Comparison of ENCODE assay signal across 16 cellular contexts in genomic region chr12:100789146-100789545, GRCh38. TPM values are rescaled to one million over a fixed set of nuclear protein-coding genes. Genes with fewer than 3 reads are reported as not detected.
A peak's percentile ranks its signal among the peaks of the same experiment; 100 is the strongest.
DNase-seq lines count a peak whose midpoint lies in the region; TF ChIP-seq lines count a peak whose summit lies in the region.
"Had no signal": no experiment of that assay in that cellular context is flagged by ENCODE, and none has a peak within 500 bp of the region (broad histone marks: within the 10 kb centered on the region; RNA-seq: fewer than 3 reads in every experiment).

No MANE protein-coding gene starts in this region.

- H3K79me2 ChIP-seq in GM23248 (ENCODE audit: insufficient read depth) (no peaks in the 10 kb centered on the region), smooth muscle cell (ENCODE audit: low read depth) (no peaks in the 10 kb centered on the region)

- no peak for TF ChIP-seq CTCF in fibroblast of pulmonary artery (IDR thresholded peaks at IDR 0.05; ENCODE audit: low read length, missing control alignments)
- no peak for TF ChIP-seq CTCF in smooth muscle cell (IDR thresholded peaks at IDR 0.05; ENCODE audit: borderline replicate concordance, insufficient read depth, poor library complexity, severe bottlenecking)
- TF ChIP-seq CTCF in Caco-2 (IDR thresholded peaks at IDR 0.05; ENCODE audit: insufficient read depth in 1 of 2, low read depth in 1 of 2, low read length in 1 of 2, severe bottlenecking in 1 of 2, unreplicated experiment in 1 of 2), result no peak

- H3K27me3 Mint-ChIP-seq in Caco-2 (ENCODE audit: insufficient read depth, unreplicated experiment), result peaks cover 17% of the 10 kb centered on the region

- no peak overlapping the region for H3K4me3 Mint-ChIP-seq in Caco-2 (ENCODE audit: unreplicated experiment)
- H3K4me3 Mint-ChIP-seq: CD14-positive monocyte had no signal

- H3K36me3 ChIP-seq in GM23248 (ENCODE audit: low read depth), result no peaks in the 10 kb centered on the region
- no peaks in the 10 kb centered on the region for H3K36me3 ChIP-seq in smooth muscle cell (ENCODE audit: low read depth)
- no peaks in the 10 kb centered on the region for H3K36me3 ChIP-seq in Caco-2 (ENCODE audit: control insufficient read depth, insufficient read depth, low read length)
- H3K36me3 ChIP-seq: thoracic aorta had no signal

- H3K9me2 ChIP-seq in GM23248 (ENCODE audit: insufficient read depth), result no peaks in the 10 kb centered on the region

- no peak overlapping the region for H3K4me3 ChIP-seq in GM23248
- no peak overlapping the region for H3K4me3 ChIP-seq in fibroblast of pulmonary artery (replicated peaks; ENCODE audit: low read depth, low read length)
- H3K4me3 ChIP-seq in smooth muscle cell, result no peak overlapping the region
- H3K4me3 ChIP-seq in Caco-2 (ENCODE audit: low read depth, low read length), result no peak overlapping the region
- H3K4me3 ChIP-seq: skin epidermis, thoracic aorta had no signal

- no peaks in the 10 kb centered on the region for H3K36me3 Mint-ChIP-seq in Caco-2 (ENCODE audit: insufficient read depth, unreplicated experiment)
- H3K36me3 Mint-ChIP-seq: CD14-positive monocyte had no signal

- H3K9ac ChIP-seq in GM23248 (no peak overlapping the region), smooth muscle cell (ENCODE audit: low read depth) (no peak overlapping the region)

- H3K27ac ChIP-seq in GM23248, result no peak overlapping the region
- peak overlapping the region; percentile 58 for H3K27ac ChIP-seq in smooth muscle cell (ENCODE audit: low read depth)
- H3K27ac ChIP-seq: skin epidermis, thoracic aorta had no signal

- no peaks in the 10 kb centered on the region for H3K4me1 Mint-ChIP-seq in Caco-2 (ENCODE audit: low read depth, unreplicated experiment)
- H3K4me1 Mint-ChIP-seq: CD14-positive monocyte had no signal

- H3K9me3 ChIP-seq in GM23248 (ENCODE audit: low read depth), result no peaks in the 10 kb centered on the region
- H3K9me3 ChIP-seq in smooth muscle cell (replicated peaks; ENCODE audit: low read depth), result no peaks in the 10 kb centered on the region
- H3K9me3 ChIP-seq in Caco-2, result no peaks in the 10 kb centered on the region
- H3K9me3 ChIP-seq: thoracic aorta had no signal

- H2AFZ ChIP-seq in GM23248 (no peak overlapping the region), smooth muscle cell (ENCODE audit: low read depth) (no peak overlapping the region)

- POLR2A ChIA-PET in Caco-2 (lab: Charles Lee), result no interaction called here

- no peaks in the 10 kb centered on the region for H3K9me3 Mint-ChIP-seq in Caco-2 (ENCODE audit: unreplicated experiment)

- CTCF ChIA-PET in Caco-2 (lab: Charles Lee), result no interaction called here

- H4K20me1 ChIP-seq in GM23248 (ENCODE audit: insufficient read depth), result no peaks in the 10 kb centered on the region
- no peaks in the 10 kb centered on the region for H4K20me1 ChIP-seq in smooth muscle cell (ENCODE audit: low read depth)

- in situ Hi-C loops in GM23248 (cut with MboI), result no loop called here

- H3K27ac Mint-ChIP-seq in Caco-2 (ENCODE audit: unreplicated experiment), result no peak overlapping the region
- H3K27ac Mint-ChIP-seq: CD14-positive monocyte had no signal

- H3F3A ChIP-seq in GM23248 (ENCODE audit: insufficient read depth), result peaks cover 13% of the 10 kb centered on the region; the same call in 1 of the 2 replicates
- peaks cover 33% of the 10 kb centered on the region for H3F3A ChIP-seq in smooth muscle cell (ENCODE audit: low read depth)

- no peak overlapping the region for H3K4me2 ChIP-seq in GM23248 (ENCODE audit: unreplicated experiment)
- H3K4me2 ChIP-seq in smooth muscle cell, result peak overlapping the region; percentile 38

- 65 to 81% methylated on average over 1 of the region's 1 CpG for WGBS in GM23248 (ENCODE audit: low coverage in 1 of 2, low lambda C conversion rate in 2 of 2, missing lambda C conversion rate in 2 of 2), 2 experiments
- 53% methylated on average over 1 of the region's 1 CpG for WGBS in smooth muscle cell (ENCODE audit: low lambda C conversion rate)

- no TSS peak for BruUV-seq in Caco-2 (replicated peaks; lab: Mats Ljungman, UMichigan)

- intact Hi-C loops in Caco-2 (cut with micrococcal nuclease; ENCODE audit: unreplicated experiment), result no loop called here

- peaks cover 14% of the 10 kb centered on the region for H3K4me1 ChIP-seq in GM23248 (ENCODE audit: insufficient read depth)
- peaks cover 7% of the 10 kb centered on the region for H3K4me1 ChIP-seq in smooth muscle cell (ENCODE audit: low read depth)
- H3K4me1 ChIP-seq in Caco-2, result no peaks in the 10 kb centered on the region

- DNase-seq in GM23248 (peak; percentile 73), RKO (ENCODE audit: low spot score) (peak; percentile 31), fibroblast of pulmonary artery (ENCODE audit: low read depth) (peak; percentile 49), smooth muscle cell (lab: John Stamatoyannopoulos, UW; ENCODE audit: unreplicated experiment) (no peak), inferior parietal cortex (ENCODE audit: extremely low spot score) (no peak), Caco-2 (no peak)
- DNase-seq in activated CD8-positive, alpha-beta memory T cell treated with anti-CD3 and anti-CD28 coated beads, Interleukin-2, amount 50 U/mL, for 4 hours, result no peak
- DNase-seq: anterior cingulate cortex, DMS79 treated with DMSO at 0.1 percent for 48 hours, hippocampal formation, NCI-H226, Right ventricle myocardium superior had no signal

- H3K27me3 ChIP-seq in GM23248 (replicated peaks; ENCODE audit: insufficient read depth), result no peaks in the 10 kb centered on the region
- H3K27me3 ChIP-seq in smooth muscle cell (ENCODE audit: low read depth), result no peaks in the 10 kb centered on the region
- no peaks in the 10 kb centered on the region for H3K27me3 ChIP-seq in Caco-2 (replicated peaks; ENCODE audit: control insufficient read depth, insufficient read depth, low read length)

RNA-seq across cellular contexts. Expression of gene ANO4, which starts 5.4 kb away (rescaled TPM):
- 4.8 and 6.6 TPM in 2 replicates for total RNA-seq in GM23248 (2014; rRNA removed; shearing (Covaris generic))
- 6.3 and 7.6 TPM in 2 replicates for polyA plus RNA-seq in GM23248 (2016; fragmentation: Nextera tagmentation; extraction: Ambion mirVana)
- total RNA-seq in smooth muscle cell, result 49.0 and 51.7 TPM in 2 replicates
- 25.6 and 27.3 TPM in 2 replicates for polyA plus RNA-seq in smooth muscle cell
- total RNA-seq in Caco-2 (2022), result 0.09 TPM in 1 of 2 replicates, not detected in the other
- total RNA-seq: Right ventricle myocardium superior; T-helper 2 cell treated with Interferon-gamma antibody and Interleukin-4, amounts not matched to agents 100 ng/mL and 5 ng/mL, for 36 hours; thoracic aorta had no signal
- polyA plus RNA-seq: CD14-positive monocyte had no signal

Comparison
In these comparisons a context has a peak if more than half of its experiments do, and no peak if none do; other contexts are left out.
1. DNase-seq: peak in GM23248 (single experiment), RKO (single experiment) and fibroblast of pulmonary artery (single experiment); none in smooth muscle cell (single experiment), inferior parietal cortex (single experiment), activated CD8-positive, alpha-beta memory T cell treated with anti-CD3 and anti-CD28 coated beads, Interleukin-2, amount 50 U/mL, for 4 hours (single experiment) and Caco-2 (0 of 2).